In the genomic region with DNA sequence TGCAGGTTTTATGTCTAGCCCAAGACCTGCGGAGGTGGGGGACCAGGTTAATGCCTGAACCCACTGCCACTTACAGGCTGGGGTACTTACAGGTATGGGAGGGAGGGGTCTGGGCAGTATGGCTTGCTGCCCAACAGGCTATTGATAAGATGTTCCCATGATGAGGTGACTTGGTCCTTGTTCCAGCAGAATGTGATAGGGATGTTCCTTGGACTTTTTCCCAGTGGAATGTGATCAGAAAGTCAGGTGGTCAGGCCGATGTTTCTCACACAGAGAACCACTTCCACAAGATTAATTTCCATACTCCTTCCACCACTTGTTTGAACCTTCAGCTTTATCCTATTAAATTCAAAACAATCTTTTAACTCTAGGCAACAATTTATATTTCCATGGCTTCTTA, we compare ENCODE assay signal across 23 cellular contexts. TPM values are rescaled to one million over a fixed set of nuclear protein-coding genes. Genes with fewer than 3 reads are reported as not detected.
"Had no signal": no experiment of that assay in that cellular context is flagged by ENCODE, and none has a peak within 500 bp of the region (broad histone marks: within the 10 kb centered on the region; RNA-seq: fewer than 3 reads in every experiment).

No MANE protein-coding gene starts in this region.

- H2AFZ ChIP-seq: parathyroid adenoma had no signal

- H3K36me3 ChIP-seq: ovary, right lobe of liver, sigmoid colon, stomach, thoracic aorta, thyroid gland, tibial nerve, upper lobe of left lung, vagina had no signal

- H3K27ac ChIP-seq: ovary, parathyroid adenoma, psoas muscle, sigmoid colon, stomach, thoracic aorta, thyroid gland, tibial nerve, upper lobe of left lung, vagina had no signal

- H3K4me1 ChIP-seq: parathyroid adenoma, psoas muscle, sigmoid colon, stomach, thyroid gland, tibial nerve, upper lobe of left lung, vagina had no signal

- H3K9me3 ChIP-seq: ovary, psoas muscle, right lobe of liver, thoracic aorta, thyroid gland, vagina had no signal

- DNase-seq: nephron progenitor cell; occipital lobe; ovary; posterior cingulate gyrus; psoas muscle; right cardiac atrium; right lobe of liver; sigmoid colon; stimulated activated CD4-positive, alpha-beta T cell treated with anti-CD3 and anti-CD28 coated beads, Interleukin-15, amount 100 ng/mL, for 24 hours; stimulated activated CD4-positive, alpha-beta T cell treated with anti-CD3 and anti-CD28 coated beads, Interleukin-2, amount 100 ng/mL, for 24 hours; stimulated activated CD4-positive, alpha-beta T cell treated with anti-CD3 and anti-CD28 coated beads, Interleukin-2, amount 100 ng/mL, for 48 hours; stimulated activated CD4-positive, alpha-beta T cell treated with anti-CD3 and anti-CD28 coated beads, Interleukin-4, amount 100 ng/mL, for 24 hours; stimulated activated naive B cell treated with anti-CD40 and anti-IgM and Interleukin-4, amounts not matched to agents 10 μg/mL and 1 μg/mL and 100 μg/mL, for 72 hours; stimulated activated naive CD4-positive, alpha-beta T cell treated with Interleukin-2 at 50 U/mL for 16 hours; stomach; thyroid gland; upper lobe of left lung had no signal

- H3K9ac ChIP-seq: parathyroid adenoma had no signal

- H3K27me3 ChIP-seq: ovary, right lobe of liver, sigmoid colon, stomach, thyroid gland, tibial nerve, upper lobe of left lung, vagina had no signal

- H3K4me3 ChIP-seq: ovary, psoas muscle, right lobe of liver, sigmoid colon, stomach, thoracic aorta, thyroid gland, tibial nerve, upper lobe of left lung, vagina had no signal

- ATAC-seq: natural killer cell treated with Interleukin-12 subunit alpha and Interleukin-12 subunit beta and Interleukin-15 and Interleukin-18, amount 100 ng/mL, for 72 hours; psoas muscle; right cardiac atrium; stimulated activated effector memory CD8-positive, alpha-beta T cell treated with anti-CD3 and anti-CD28 coated beads, Interleukin-12 subunit alpha, Interleukin-12 subunit beta, amount 100 ng/mL, for 72 hours; stimulated activated naive B cell treated with anti-CD40 and anti-IgM and Interleukin-4, amounts not matched to agents 10 μg/mL and 1 μg/mL and 100 μg/mL, for 72 hours had no signal

RNA-seq across cellular contexts. Expression of gene GPX3, which starts 27.0 kb away (rescaled TPM):
- total RNA-seq: natural killer cell treated with Interleukin-12 subunit alpha and Interleukin-12 subunit beta and Interleukin-15 and Interleukin-18, amount 100 ng/mL, for 72 hours had no signal
